ENCODE assay signal across 15 cellular contexts in genomic region chr3:188174309-188175044, GRCh38. TPM values are rescaled to one million over a fixed set of nuclear protein-coding genes. Genes with fewer than 3 reads are reported as not detected.
DNase-seq lines count a peak whose midpoint lies in the region; ATAC-seq and TF ChIP-seq lines count a peak whose summit lies in the region.
"Had no signal": no experiment of that assay in that cellular context is flagged by ENCODE, and none has a peak within 500 bp of the region (broad histone marks: within the 10 kb centered on the region; RNA-seq: fewer than 3 reads in every experiment).

No MANE protein-coding gene starts in this region.

- H3K27me3 Mint-ChIP-seq in activated CD4-positive, alpha-beta T cell treated with anti-CD3 and anti-CD28 coated beads for 36 hours, result no peaks in the 10 kb centered on the region

- H3F3A ChIP-seq in MM.1S (ENCODE audit: insufficient read depth, low read length), result no peaks in the 10 kb centered on the region

- no peak for DNase-seq in activated CD4-positive, alpha-beta T cell treated with anti-CD3 and anti-CD28 coated beads for 36 hours
- DNase-seq in activated CD4-positive, alpha-beta T cell treated with anti-CD3 and anti-CD28 coated beads for 48 hours, result no peak
- DNase-seq in NCI-H2107 treated with DMSO at 0.1 percent for 48 hours (lab: John Stamatoyannopoulos, UW; ENCODE audit: unreplicated experiment) (peak; percentile 94), coronary artery (ENCODE audit: low spot score) (no peak), stomach (no peak), NCI-H524 treated with DMSO at 0.1 percent for 48 hours (lab: John Stamatoyannopoulos, UW) (no peak), MM.1S (no peak)
- DNase-seq: activated T-cell treated with anti-CD3 and anti-CD28 coated beads, Interleukin-2, amount 50 U/mL, for 1 hour; DMS79; effector memory CD4-positive, alpha-beta T cell; HCEC 1CT; kidney glomerular epithelial cell; stimulated activated CD4-positive, alpha-beta T cell treated with anti-CD3 and anti-CD28 coated beads, Interleukin-12 subunit alpha, Interleukin-12 subunit beta, amount 100 ng/mL, for 4 hours had no signal

- H3K4me1 Mint-ChIP-seq in activated CD4-positive, alpha-beta T cell treated with anti-CD3 and anti-CD28 coated beads for 36 hours, result peaks cover 61% of the 10 kb centered on the region

- H3K27me3 ChIP-seq in stomach (no peaks in the 10 kb centered on the region), MM.1S (replicated peaks; ENCODE audit: insufficient read depth, low read length) (no peaks in the 10 kb centered on the region)

- intact Hi-C loops in activated CD4-positive, alpha-beta T cell treated with anti-CD3 and anti-CD28 coated beads for 36 hours (cut with DNase I, micrococcal nuclease), result loop anchor here (5.0 to 10.0 kb wide), 5 partner anchors 78 to 740 kb away; no protein-coding TSS in a partner anchor
- intact Hi-C loops in stomach (cut with DNase I; ENCODE audit: low total_unique reads), result no loop called here

- no peaks in the 10 kb centered on the region for H4K20me1 ChIP-seq in MM.1S (ENCODE audit: insufficient read depth, low read length)

- no peak overlapping the region for H3K4me3 Mint-ChIP-seq in activated CD4-positive, alpha-beta T cell treated with anti-CD3 and anti-CD28 coated beads for 36 hours

- ATAC-seq in activated CD4-positive, alpha-beta T cell treated with anti-CD3 and anti-CD28 coated beads for 36 hours, result no peak
- no peak for ATAC-seq in GM21825 (IDR thresholded peaks at IDR 0.05; ENCODE audit: unreplicated experiment)

- H3K27ac ChIP-seq in coronary artery (peak overlapping the region; percentile 16 to 69), stomach (peak overlapping the region in 3 of 5 donors; percentile 27 to 85 (median 48)), MM.1S (ENCODE audit: low read length) (no peak overlapping the region)
- H3K27ac ChIP-seq: SK-N-MC had no signal

- H3K4me3 ChIP-seq in coronary artery, result no peak overlapping the region
- H3K4me3 ChIP-seq in stomach, result no peak overlapping the region
- H3K4me3 ChIP-seq in MM.1S (ENCODE audit: low read length), result no peak overlapping the region
- H3K4me3 ChIP-seq: SK-N-MC had no signal

- TF ChIP-seq CTCF in coronary artery (IDR thresholded peaks at IDR 0.05), result no peak
- TF ChIP-seq CTCF in stomach (IDR thresholded peaks at IDR 0.05), result no peak
- no peak for TF ChIP-seq CTCF in MM.1S (IDR thresholded peaks at IDR 0.05; ENCODE audit: low read length)

- TF ChIP-seq EP300 in stomach (IDR thresholded peaks at IDR 0.05), result no peak

- H3K36me3 ChIP-seq in stomach (peaks cover 0 to 25% (median 10%) of the 10 kb centered on the region in 4 donors), MM.1S (replicated peaks; ENCODE audit: insufficient read depth, low read length) (no peaks in the 10 kb centered on the region)

- H3K27ac Mint-ChIP-seq in activated CD4-positive, alpha-beta T cell treated with anti-CD3 and anti-CD28 coated beads for 36 hours, result peak overlapping the region; percentile 43

- no peak for TF ChIP-seq POLR2A in stomach (IDR thresholded peaks at IDR 0.05)

- H3K9me3 Mint-ChIP-seq in activated CD4-positive, alpha-beta T cell treated with anti-CD3 and anti-CD28 coated beads for 36 hours (ENCODE audit: low read depth), result no peaks in the 10 kb centered on the region

- no peaks in the 10 kb centered on the region for H3K9me3 ChIP-seq in stomach
- H3K9me3 ChIP-seq in MM.1S (replicated peaks; ENCODE audit: insufficient read depth, low read length), result no peaks in the 10 kb centered on the region

- no peak overlapping the region for H2AFZ ChIP-seq in MM.1S (ENCODE audit: low read length)

- H3K36me3 Mint-ChIP-seq in activated CD4-positive, alpha-beta T cell treated with anti-CD3 and anti-CD28 coated beads for 36 hours (ENCODE audit: low read depth), result peaks cover 14% of the 10 kb centered on the region

- no peaks in the 10 kb centered on the region for H3K79me2 ChIP-seq in MM.1S (ENCODE audit: low read length)

- POLR2A ChIA-PET in activated CD4-positive, alpha-beta T cell treated with anti-CD3 and anti-CD28 coated beads for 36 hours (lab: Charles Lee), result no interaction called here

- peaks cover 47 to 100% (median 71%) of the 10 kb centered on the region in 4 donors for H3K4me1 ChIP-seq in stomach
- H3K4me1 ChIP-seq in MM.1S (ENCODE audit: low read length), result no peaks in the 10 kb centered on the region

- H3K9me2 ChIP-seq in MM.1S (replicated peaks; ENCODE audit: insufficient read depth, low read length), result no peaks in the 10 kb centered on the region

- CTCF ChIA-PET in activated CD4-positive, alpha-beta T cell treated with anti-CD3 and anti-CD28 coated beads for 36 hours (lab: Charles Lee), result no interaction called here

- H3K9ac ChIP-seq in MM.1S (ENCODE audit: low read length), result no peak overlapping the region

- H3K4me2 ChIP-seq in MM.1S (ENCODE audit: low read depth, low read length), result no peak overlapping the region

- 79 to 92% (median 86%) methylated on average over 9 of the region's 9 CpGs for WGBS in stomach, 5 donors

RNA-seq across cellular contexts. Expression of gene LPP, which starts 20.5 kb away (rescaled TPM):
- total RNA-seq in activated CD4-positive, alpha-beta T cell treated with anti-CD3 and anti-CD28 coated beads for 36 hours, result 10 to 100 TPM; 34.7 to 40.6 TPM
- 100 to 1,000 TPM; 185 to 885 (median 487) TPM for total RNA-seq in stomach
- polyA plus RNA-seq in stomach, result 10 to 100 TPM in 1 of 3 donors, 1 to 10 TPM in 2; 8.0 to 14.6 (median 8.9) TPM

Comparison
In these comparisons a context has a peak if more than half of its experiments do, and no peak if none do; other contexts are left out.
1. RNA of gene LPP, which starts 20.5 kb away (total RNA-seq): 185 to 885 TPM in stomach; 34.7 to 40.6 TPM in activated CD4-positive, alpha-beta T cell treated with anti-CD3 and anti-CD28 coated beads for 36 hours; every median in the first group is over 4 times any median in the second.